7 cellular contexts compared by ENCODE assay signal in the genomic region with DNA sequence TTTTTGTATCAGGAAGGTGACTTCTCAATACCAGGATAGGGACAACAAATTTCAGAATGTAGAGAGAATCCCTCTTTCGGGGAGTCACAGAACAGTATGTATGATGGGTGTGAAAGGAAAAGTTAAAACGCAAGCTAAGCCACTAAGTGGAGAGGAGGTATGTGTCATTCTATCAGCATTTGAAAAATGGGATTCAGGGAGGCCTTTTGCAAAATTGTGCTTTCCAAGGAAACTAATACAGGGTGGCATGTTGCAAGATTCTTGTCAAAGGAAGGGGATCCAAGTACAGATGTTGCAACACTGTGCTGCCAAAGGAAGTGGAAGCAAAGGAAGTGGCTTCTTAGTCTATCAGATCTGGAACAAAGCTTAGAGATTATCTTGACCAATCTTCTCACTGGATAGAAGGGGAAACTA. TPM values are rescaled to one million over a fixed set of nuclear protein-coding genes. Genes with fewer than 3 reads are reported as not detected.
A peak's percentile ranks its signal among the peaks of the same experiment; 100 is the strongest.
DNase-seq lines count a peak whose midpoint lies in the region; ATAC-seq and TF ChIP-seq lines count a peak whose summit lies in the region.

No MANE protein-coding gene starts in this region.

- H3K36me3 Mint-ChIP-seq in activated CD8-positive, alpha-beta T cell treated with anti-CD3 and anti-CD28 coated beads, Interleukin-2, amount 10 ng/mL, durations not matched to agents 7 days and 5 days (ENCODE audit: low read depth) = peaks cover 31% of the 10 kb centered on the region
- H3K36me3 Mint-ChIP-seq in type B pancreatic cell = no peaks in the 10 kb centered on the region

- peak overlapping the region; percentile 88 for H3K27ac Mint-ChIP-seq in activated CD8-positive, alpha-beta T cell treated with anti-CD3 and anti-CD28 coated beads, Interleukin-2, amount 10 ng/mL, durations not matched to agents 7 days and 5 days
- H3K27ac Mint-ChIP-seq in type B pancreatic cell = peak overlapping the region; percentile 11

- no peaks in the 10 kb centered on the region for H3K9me3 Mint-ChIP-seq in activated CD8-positive, alpha-beta T cell treated with anti-CD3 and anti-CD28 coated beads, Interleukin-2, amount 10 ng/mL, durations not matched to agents 7 days and 5 days (ENCODE audit: insufficient read depth)
- H3K9me3 Mint-ChIP-seq in type B pancreatic cell = no peaks in the 10 kb centered on the region

- CTCF ChIA-PET in activated CD8-positive, alpha-beta T cell treated with anti-CD3 and anti-CD28 coated beads, Interleukin-2, amount 10 ng/mL, durations not matched to agents 7 days and 5 days (lab: Charles Lee) = interaction anchor here (0.7 to 2.3 kb wide), 7 partner anchors 10 to 145 kb away, joined by 3 to 13 read pairs (median 5); partner anchors contain the start of gene TNIP1

- DNase-seq in HPDE6-E6E7 (ENCODE audit: extremely low spot score) (peak; percentile 65), hepatic stellate cell (ENCODE audit: low spot score) (peak; percentile 83), type B pancreatic cell (ENCODE audit: extremely low spot score, unreplicated experiment) (no peak)
- no peak for DNase-seq in activated CD8-positive, alpha-beta T cell treated with anti-CD3 and anti-CD28 coated beads, Interleukin-2, amount 10 ng/mL, durations not matched to agents 7 days and 5 days
- DNase-seq in activated CD8-positive, alpha-beta memory T cell treated with anti-CD3 and anti-CD28 coated beads for 24 hours = no peak

- peak overlapping the region; percentile 58 for H3K4me3 Mint-ChIP-seq in activated CD8-positive, alpha-beta T cell treated with anti-CD3 and anti-CD28 coated beads, Interleukin-2, amount 10 ng/mL, durations not matched to agents 7 days and 5 days
- H3K4me3 Mint-ChIP-seq in type B pancreatic cell = no peak overlapping the region

- TF ChIP-seq CTCF in type B pancreatic cell (conservative IDR thresholded peaks at IDR 0.05) = no peak

- peaks cover 70% of the 10 kb centered on the region for H3K4me1 Mint-ChIP-seq in activated CD8-positive, alpha-beta T cell treated with anti-CD3 and anti-CD28 coated beads, Interleukin-2, amount 10 ng/mL, durations not matched to agents 7 days and 5 days (ENCODE audit: low read depth)
- H3K4me1 Mint-ChIP-seq in type B pancreatic cell (ENCODE audit: unreplicated experiment) = peaks cover 30% of the 10 kb centered on the region

- peak; percentile 8 for ATAC-seq in GM18870 (IDR thresholded peaks at IDR 0.05; ENCODE audit: unreplicated experiment)
- peak; percentile 31 for ATAC-seq in activated CD8-positive, alpha-beta T cell treated with anti-CD3 and anti-CD28 coated beads, Interleukin-2, amount 10 ng/mL, durations not matched to agents 7 days and 5 days
- ATAC-seq in HG02981 (IDR thresholded peaks at IDR 0.05; ENCODE audit: unreplicated experiment) = no peak

- H3K27me3 Mint-ChIP-seq in activated CD8-positive, alpha-beta T cell treated with anti-CD3 and anti-CD28 coated beads, Interleukin-2, amount 10 ng/mL, durations not matched to agents 7 days and 5 days (ENCODE audit: low read depth) = peaks cover 7% of the 10 kb centered on the region
- peaks cover 3% of the 10 kb centered on the region for H3K27me3 Mint-ChIP-seq in type B pancreatic cell

- POLR2A ChIA-PET in activated CD8-positive, alpha-beta T cell treated with anti-CD3 and anti-CD28 coated beads, Interleukin-2, amount 10 ng/mL, durations not matched to agents 7 days and 5 days (lab: Charles Lee) = interaction anchor here (0.7 to 2.1 kb wide), 3 partner anchors 10 to 15 kb away, joined by 3 to 12 read pairs (median 8); partner anchors contain the start of gene TNIP1

RNA-seq across cellular contexts. Expression of gene TNIP1, which starts 12.6 kb away (rescaled TPM):
- total RNA-seq in activated CD8-positive, alpha-beta T cell treated with anti-CD3 and anti-CD28 coated beads, Interleukin-2, amount 10 ng/mL, durations not matched to agents 7 days and 5 days = 100 to 1,000 TPM; 132 to 138 TPM
- total RNA-seq in type B pancreatic cell (ENCODE audit: low replicate concordance) = 63.6 and 89.2 TPM in 2 replicates

Comparison
In these comparisons a context has a peak if more than half of its experiments do, and no peak if none do; other contexts are left out.
1. DNase-seq: peak in HPDE6-E6E7 (single experiment) and hepatic stellate cell (single experiment); none in activated CD8-positive, alpha-beta T cell treated with anti-CD3 and anti-CD28 coated beads, Interleukin-2, amount 10 ng/mL, durations not matched to agents 7 days and 5 days (single experiment), type B pancreatic cell (single experiment) and activated CD8-positive, alpha-beta memory T cell treated with anti-CD3 and anti-CD28 coated beads for 24 hours (single experiment).